ENCODE assay signal across 22 cellular contexts in genomic region chr17:80204626-80205468, GRCh38. TPM values are rescaled to one million over a fixed set of nuclear protein-coding genes. Genes with fewer than 3 reads are reported as not detected.
"Had no signal": no experiment of that assay in that cellular context is flagged by ENCODE, and none has a peak within 500 bp of the region (broad histone marks: within the 10 kb centered on the region; RNA-seq: fewer than 3 reads in every experiment).

No MANE protein-coding gene starts in this region.

- H3K4me3 ChIP-seq: lung, prostate gland, right atrium auricular region, stomach had no signal

- H3K27me3 Mint-ChIP-seq: activated CD4-positive, alpha-beta T cell treated with anti-CD3 and anti-CD28 coated beads for 36 hours; activated naive CD8-positive, alpha-beta T cell treated with anti-CD3 and anti-CD28 coated beads, Interleukin-2, amount 50 U/mL, for 24 hours had no signal

- H3K27ac ChIP-seq: brain microvascular endothelial cell, foreskin keratinocyte, prostate gland, right atrium auricular region, stomach had no signal

- ATAC-seq: activated CD4-positive, alpha-beta T cell treated with anti-CD3 and anti-CD28 coated beads for 36 hours; activated naive CD8-positive, alpha-beta T cell treated with anti-CD3 and anti-CD28 coated beads, Interleukin-2, amount 50 U/mL, for 24 hours; foreskin keratinocyte; left lobe of liver had no signal

- H3K4me1 Mint-ChIP-seq: activated CD4-positive, alpha-beta T cell treated with anti-CD3 and anti-CD28 coated beads for 36 hours; activated naive CD8-positive, alpha-beta T cell treated with anti-CD3 and anti-CD28 coated beads, Interleukin-2, amount 50 U/mL, for 24 hours had no signal

- H3K9me3 ChIP-seq: prostate gland, right atrium auricular region, stomach had no signal

- DNase-seq: activated CD4-positive, alpha-beta T cell treated with anti-CD3 and anti-CD28 coated beads for 36 hours; activated CD4-positive, alpha-beta T cell treated with anti-CD3 and anti-CD28 coated beads, Interleukin-2, amount 50 U/mL, for 48 hours; activated naive CD4-positive, alpha-beta T cell treated with anti-CD3 and anti-CD28 coated beads for 36 hours; activated naive CD8-positive, alpha-beta T cell treated with anti-CD3 and anti-CD28 coated beads, Interleukin-2, amount 50 U/mL, for 24 hours; aorta; brain microvascular endothelial cell; central memory CD4-positive, alpha-beta T cell; foreskin keratinocyte; hippocampal formation; islet precursor cell; nephron progenitor cell; stomach; trophoblast cell had no signal

- H3K27me3 ChIP-seq: brain microvascular endothelial cell, foreskin keratinocyte, right atrium auricular region, stomach had no signal

- H3K27ac Mint-ChIP-seq: activated CD4-positive, alpha-beta T cell treated with anti-CD3 and anti-CD28 coated beads for 36 hours; activated naive CD8-positive, alpha-beta T cell treated with anti-CD3 and anti-CD28 coated beads, Interleukin-2, amount 50 U/mL, for 24 hours; nephron progenitor cell; T-helper 2 cell treated with Interferon-gamma antibody and Interleukin-4, amounts not matched to agents 5 μg/mL and 100 μg/mL, for 36 hours had no signal

- H3K36me3 ChIP-seq: brain microvascular endothelial cell had no signal

- H3K9me3 Mint-ChIP-seq: activated naive CD4-positive, alpha-beta T cell treated with anti-CD3 and anti-CD28 coated beads for 36 hours; activated naive CD8-positive, alpha-beta T cell treated with anti-CD3 and anti-CD28 coated beads, Interleukin-2, amount 50 U/mL, for 24 hours; nephron progenitor cell; T-helper 2 cell treated with Interferon-gamma antibody and Interleukin-4, amounts not matched to agents 5 μg/mL and 100 μg/mL, for 36 hours had no signal

- FAIRE-seq: colon, TTC549 had no signal

- H3K4me3 Mint-ChIP-seq: activated CD4-positive, alpha-beta T cell treated with anti-CD3 and anti-CD28 coated beads for 36 hours; activated naive CD4-positive, alpha-beta T cell treated with anti-CD3 and anti-CD28 coated beads for 36 hours; activated naive CD8-positive, alpha-beta T cell treated with anti-CD3 and anti-CD28 coated beads, Interleukin-2, amount 50 U/mL, for 24 hours; nephron progenitor cell; T-helper 2 cell treated with Interferon-gamma antibody and Interleukin-4, amounts not matched to agents 5 μg/mL and 100 μg/mL, for 36 hours had no signal

- H3K4me1 ChIP-seq: foreskin keratinocyte, prostate gland, right atrium auricular region, stomach had no signal

RNA-seq across cellular contexts. Expression of gene CARD14, which starts 35.0 kb away (rescaled TPM):
- total RNA-seq: activated CD4-positive, alpha-beta T cell treated with anti-CD3 and anti-CD28 coated beads for 36 hours; activated naive CD4-positive, alpha-beta T cell treated with anti-CD3 and anti-CD28 coated beads for 36 hours; osteoblast; right atrium auricular region had no signal
- polyA plus RNA-seq: fibroblast of lung had no signal
